35 cellular contexts compared by ENCODE assay signal in the genomic region with DNA sequence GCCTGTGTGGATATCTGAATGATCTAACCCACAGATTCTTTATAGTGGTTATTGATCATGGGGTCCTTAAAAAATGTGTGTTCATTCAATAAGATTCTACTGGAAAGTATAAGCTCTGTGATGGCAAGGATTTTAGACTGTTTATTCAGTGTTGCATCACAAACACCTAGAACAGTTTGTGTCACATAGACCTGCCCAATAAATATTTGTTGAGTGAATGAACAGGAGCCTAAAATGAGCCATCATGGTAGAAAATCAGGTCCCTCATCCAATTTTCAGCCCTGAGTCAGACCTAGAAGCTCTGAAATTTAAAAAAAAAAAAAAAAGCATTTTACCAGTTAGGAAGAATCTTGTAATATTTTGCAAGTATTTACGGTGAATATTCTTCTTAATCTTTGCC. TPM values are rescaled to one million over a fixed set of nuclear protein-coding genes. Genes with fewer than 3 reads are reported as not detected.
"Had no signal": no experiment of that assay in that cellular context is flagged by ENCODE, and none has a peak within 500 bp of the region (broad histone marks: within the 10 kb centered on the region; RNA-seq: fewer than 3 reads in every experiment).

No MANE protein-coding gene starts in this region.

- H3K9me3 ChIP-seq: ovary, psoas muscle, spleen, suprapubic skin, testis, tibial artery, transverse colon, upper lobe of left lung, vagina had no signal

- H2AFZ ChIP-seq: neural progenitor cell, parathyroid adenoma had no signal

- H3K4me3 ChIP-seq: neural progenitor cell, ovary, psoas muscle, skin epidermis, smooth muscle cell, spleen, suprapubic skin, testis, tibial artery, transverse colon, upper lobe of left lung, vagina had no signal

- FAIRE-seq: urothelium cell line had no signal

- H3K36me3 ChIP-seq: neural progenitor cell, ovary, spleen, suprapubic skin, tibial artery, transverse colon, upper lobe of left lung, vagina had no signal

- ATAC-seq: naive thymus-derived CD4-positive, alpha-beta T cell; natural killer cell; psoas muscle; right cardiac atrium; sciatic nerve; stimulated activated memory B cell treated with anti-CD40 and anti-IgM and Interleukin-4, amounts not matched to agents 10 μg/mL and 1 μg/mL and 100 μg/mL, for 72 hours; stimulated activated naive CD8-positive, alpha-beta T cell treated with anti-CD3 and anti-CD28 coated beads, Interleukin-15, amount 100 ng/mL, for 72 hours; stimulated activated naive CD8-positive, alpha-beta T cell treated with anti-CD3 and anti-CD28 coated beads, Interleukin-15, Interleukin-2, amounts not matched to agents 100 U/mL and 50 U/mL, for 24 hours had no signal

- H3K79me2 ChIP-seq: parathyroid adenoma had no signal

- H3K9ac ChIP-seq: neural progenitor cell, parathyroid adenoma had no signal

- H3K4me2 ChIP-seq: neural progenitor cell, smooth muscle cell had no signal

- H3K4me1 ChIP-seq: parathyroid adenoma, psoas muscle, suprapubic skin, testis, tibial artery, upper lobe of left lung, vagina had no signal

- H3K27me3 ChIP-seq: neural progenitor cell, ovary, spleen, suprapubic skin, testis, transverse colon, upper lobe of left lung, vagina had no signal

- DNase-seq: naive thymus-derived CD4-positive, alpha-beta T cell; natural killer cell; occipital lobe; ovary; posterior cingulate gyrus; psoas muscle; right cardiac atrium; spleen; stimulated activated CD4-positive, alpha-beta T cell treated with anti-CD3 and anti-CD28 coated beads, Interleukin-12 subunit alpha, Interleukin-12 subunit beta, amount 100 ng/mL, for 4 hours; stimulated activated CD4-positive, alpha-beta T cell treated with anti-CD3 and anti-CD28 coated beads, Interleukin-1b, Interleukin-23, amount 100 ng/mL, for 48 hours; stimulated activated CD4-positive, alpha-beta T cell treated with anti-CD3 and anti-CD28 coated beads, Interleukin-4, amount 100 ng/mL, for 1 hour; stimulated activated CD4-positive, alpha-beta T cell treated with anti-CD3 and anti-CD28 coated beads, Interleukin-4, amount 100 ng/mL, for 4 hours; stimulated activated CD8-positive, alpha-beta memory T cell treated with anti-CD3 and anti-CD28 coated beads, Interleukin-4, amount 100 ng/mL, for 48 hours; stimulated activated naive CD4-positive, alpha-beta T cell; stimulated activated naive CD8-positive, alpha-beta T cell treated with anti-CD3 and anti-CD28 coated beads, Interleukin-15, amount 100 ng/mL, for 72 hours; stimulated activated naive CD8-positive, alpha-beta T cell treated with anti-CD3 and anti-CD28 coated beads, Interleukin-15, Interleukin-2, amounts not matched to agents 100 U/mL and 50 U/mL, for 24 hours; substantia nigra; testis; tibial artery; transverse colon; upper lobe of left lung had no signal

- H3K27ac ChIP-seq: neural progenitor cell, ovary, parathyroid adenoma, psoas muscle, skin epidermis, spleen, suprapubic skin, testis, tibial artery, transverse colon, upper lobe of left lung, vagina had no signal

RNA-seq across cellular contexts. Expression of a gene that starts 2.3 kb away (rescaled TPM):
- total RNA-seq: naive thymus-derived CD4-positive, alpha-beta T cell; natural killer cell; occipital lobe; osteoblast; ovary; progenitor cell of endocrine pancreas; psoas muscle; right cardiac atrium; sciatic nerve; smooth muscle cell; spleen; suprapubic skin; transverse colon; upper lobe of left lung; ureter; vagina had no signal
- polyA plus RNA-seq: naive thymus-derived CD4-positive, alpha-beta T cell; neural cell; ovary; psoas muscle; right cardiac atrium; smooth muscle cell; spleen had no signal

RNA-seq across cellular contexts. Expression of a gene that starts 47.2 kb away (rescaled TPM):
- total RNA-seq: naive thymus-derived CD4-positive, alpha-beta T cell; natural killer cell; occipital lobe; osteoblast; ovary; progenitor cell of endocrine pancreas; psoas muscle; renal cortical epithelial cell; right cardiac atrium; sciatic nerve; smooth muscle cell; spleen; suprapubic skin; testis; transverse colon; upper lobe of left lung; ureter; vagina had no signal
- polyA plus RNA-seq: neural cell, psoas muscle, right cardiac atrium, smooth muscle cell, spleen had no signal
